ENCODE assay signal across 22 cellular contexts in the genomic region with DNA sequence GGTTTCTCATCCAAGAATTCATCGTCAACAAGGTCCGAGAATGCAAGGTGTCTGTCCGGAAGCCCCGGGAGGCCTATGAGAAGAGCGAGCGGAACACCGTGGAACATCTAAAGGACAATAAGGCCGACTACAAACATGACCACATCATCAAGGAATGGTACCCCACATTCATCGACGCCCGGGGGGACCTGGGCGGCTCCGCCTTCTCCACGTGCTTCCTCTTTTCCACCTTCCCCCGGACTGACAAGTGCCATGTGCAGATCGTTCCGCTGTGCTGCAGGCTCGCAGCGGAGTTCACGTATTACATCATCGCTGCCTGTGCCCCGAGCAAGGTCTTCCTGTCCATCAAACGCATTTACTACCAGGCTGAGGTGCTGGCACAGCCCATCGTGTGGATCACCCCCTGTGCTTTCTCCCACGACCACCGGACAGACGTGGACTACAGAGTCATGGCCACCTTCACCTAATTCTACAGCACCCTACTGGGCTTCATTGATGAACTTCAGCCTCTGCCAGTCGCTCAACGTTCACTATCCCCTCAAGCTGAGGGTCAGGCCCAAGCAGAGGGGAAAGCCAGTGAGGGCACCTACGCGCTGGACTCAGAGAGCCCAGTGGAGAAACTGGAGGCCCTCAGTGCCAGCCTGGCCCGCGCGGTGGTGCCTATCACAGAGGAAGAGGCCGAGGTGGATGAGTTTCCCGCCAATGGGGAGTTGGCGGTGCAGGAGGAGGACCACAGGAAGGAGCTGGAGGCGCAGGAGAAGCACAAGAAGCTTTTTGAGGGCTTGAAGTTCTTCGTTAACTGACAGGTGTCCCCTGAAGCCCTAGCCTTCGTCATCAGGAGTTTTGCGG.
DNase-seq lines count a peak whose midpoint lies in the region; ATAC-seq, FAIRE-seq and TF ChIP-seq lines count a peak whose summit lies in the region.
"Had no signal": no experiment of that assay in that cellular context is flagged by ENCODE, and none has a peak within 500 bp of the region (broad histone marks: within the 10 kb centered on the region; RNA-seq: fewer than 3 reads in every experiment).

No MANE protein-coding gene starts in this region.

- no peak overlapping the region for H3K4me3 Mint-ChIP-seq in T-helper 2 cell treated with Interferon-gamma antibody and Interleukin-4, amounts not matched to agents 5 μg/mL and 100 μg/mL, for 36 hours
- H3K4me3 Mint-ChIP-seq: H9, HFFc6 had no signal

- in situ Hi-C loops in K562 (cut with MboI) = no loop called here

- TF ChIP-seq RAD21 in K562 (CRISPR knock-in tag; conservative IDR thresholded peaks at IDR 0.05 in 1 of 2, IDR thresholded peaks at IDR 0.05 in 1 of 2) = no peak

- H3K36me3 Mint-ChIP-seq in T-helper 2 cell treated with Interferon-gamma antibody and Interleukin-4, amounts not matched to agents 5 μg/mL and 100 μg/mL, for 36 hours (ENCODE audit: low read depth) = no peaks in the 10 kb centered on the region

- H3K9me3 Mint-ChIP-seq in T-helper 2 cell treated with Interferon-gamma antibody and Interleukin-4, amounts not matched to agents 5 μg/mL and 100 μg/mL, for 36 hours = peaks cover 4% of the 10 kb centered on the region

- H3K9me3 ChIP-seq in K562 (replicated peaks; ENCODE audit: control insufficient read depth, insufficient read depth, low read depth, low read length) (no peaks in the 10 kb centered on the region), testis (no peaks in the 10 kb centered on the region), esophagus muscularis mucosa (no peaks in the 10 kb centered on the region)
- H3K9me3 ChIP-seq: A549, BE2C had no signal

- no peaks in the 10 kb centered on the region for H4K20me1 ChIP-seq in K562 (replicated peaks; ENCODE audit: control insufficient read depth, insufficient read depth, low read length)

- peak overlapping the region; percentile 75 for H3K27ac ChIP-seq in K562 (ENCODE audit: extremely low read depth, low read depth, low read length)
- no peak overlapping the region for H3K27ac ChIP-seq in testis
- H3K27ac ChIP-seq in esophagus muscularis mucosa (replicated peaks in 1 of 4) = no peak overlapping the region
- H3K27ac ChIP-seq: A549, GM23248, SK-N-MC had no signal

- H3K4me1 Mint-ChIP-seq in T-helper 2 cell treated with Interferon-gamma antibody and Interleukin-4, amounts not matched to agents 5 μg/mL and 100 μg/mL, for 36 hours (ENCODE audit: low read depth) = no peaks in the 10 kb centered on the region
- H3K4me1 Mint-ChIP-seq: H9 had no signal

- no TSS peak for BruUV-seq in K562 (replicated peaks; lab: Mats Ljungman, UMichigan)

- H3K27me3 ChIP-seq in K562 (ENCODE audit: control insufficient read depth in 2 of 2, insufficient read depth in 2 of 2, low read length in 2 of 2) = no peaks in the 10 kb centered on the region
- H3K27me3 ChIP-seq in testis = no peaks in the 10 kb centered on the region
- H3K27me3 ChIP-seq in esophagus muscularis mucosa = no peaks in the 10 kb centered on the region
- H3K27me3 ChIP-seq: BE2C had no signal

- H3K4me1 ChIP-seq in K562 (replicated peaks in 1 of 2; ENCODE audit: control insufficient read depth in 2 of 2, insufficient read depth in 2 of 2, low read length in 2 of 2) (peaks cover 0 to 4% of the 10 kb centered on the region in 2 experiments; a peak in 1 of 5 replicates), testis (no peaks in the 10 kb centered on the region), esophagus muscularis mucosa (no peaks in the 10 kb centered on the region)
- H3K4me1 ChIP-seq: A549, BE2C had no signal

- CTCF ChIA-PET in K562 (lab: Yijun Ruan, JAX; ENCODE audit: low intra/inter-chr PET ratio) = no interaction called here

- TF ChIP-seq CTCF in K562 (IDR thresholded peaks at IDR 0.05 in 2 of 3, conservative IDR thresholded peaks at IDR 0.05 in 1 of 3; ENCODE audit: insufficient read depth in 2 of 3, low read depth in 1 of 3, low read length in 3 of 3) = no peak
- no peak for TF ChIP-seq CTCF in testis (IDR thresholded peaks at IDR 0.05)
- TF ChIP-seq CTCF in esophagus muscularis mucosa (IDR thresholded peaks at IDR 0.05) = no peak

- intact Hi-C loops in K562 (cut with micrococcal nuclease) (loop anchor here (5.0 kb wide), 1 partner anchor 125 kb away; the partner anchor contains the start of gene PABPC4L), testis (cut with DNase I; ENCODE audit: low total_unique reads) (no loop called here), esophagus muscularis mucosa (cut with DNase I) (no loop called here)

- H3K79me2 ChIP-seq in K562 (ENCODE audit: control insufficient read depth, insufficient read depth, low read length) = peaks cover 97% of the 10 kb centered on the region

- H3K27ac Mint-ChIP-seq in T-helper 2 cell treated with Interferon-gamma antibody and Interleukin-4, amounts not matched to agents 5 μg/mL and 100 μg/mL, for 36 hours = no peak overlapping the region
- H3K27ac Mint-ChIP-seq: HFFc6 had no signal

- peak overlapping the region; percentile 50 for H3K4me3 ChIP-seq in K562
- H3K4me3 ChIP-seq in testis = peak overlapping the region; percentile 29 to 47
- H3K4me3 ChIP-seq in esophagus muscularis mucosa = no peak overlapping the region
- H3K4me3 ChIP-seq: A549, GM23248, SK-N-MC had no signal

- 2% methylated on average over 40 of the region's 41 CpGs for WGBS in K562 (ENCODE audit: insufficient coverage, low coverage, missing lambda C conversion rate)
- 60 to 84% methylated on average over 38 to 41 of the region's 41 CpGs for WGBS in testis, 2 donors
- WGBS in esophagus muscularis mucosa = 90% methylated on average over 39 of the region's 41 CpGs

- no peak for FAIRE-seq in K562 (lab: Jason Lieb, UNC)
- FAIRE-seq: A549, D721Med, HTR-8/SVneo had no signal

- H2AFZ ChIP-seq in K562 (ENCODE audit: low read depth, low read length) = peak overlapping the region; percentile 86
- H2AFZ ChIP-seq: GM23248 had no signal

- no peaks in the 10 kb centered on the region for H3K27me3 Mint-ChIP-seq in T-helper 2 cell treated with Interferon-gamma antibody and Interleukin-4, amounts not matched to agents 5 μg/mL and 100 μg/mL, for 36 hours (ENCODE audit: low read depth)

- DNase-seq in NCI-H146 treated with DMSO at 0.1 percent for 48 hours (lab: John Stamatoyannopoulos, UW; ENCODE audit: unreplicated experiment) (peak; percentile 52), NCI-H510A treated with DMSO at 0.1 percent for 48 hours (lab: John Stamatoyannopoulos, UW) (peak; percentile 30), K562 (ENCODE audit: extremely low read depth in 1 of 4, low spot score in 3 of 4) (peak; percentile 28 to 77 (median 41)), testis (peak; percentile 26), HPDE6-E6E7 (ENCODE audit: extremely low spot score) (no peak), esophagus muscularis mucosa (ENCODE audit: extremely low spot score) (no peak)
- no peak for DNase-seq in T-helper 2 cell treated with Interferon-gamma antibody and Interleukin-4, amounts not matched to agents 5 μg/mL and 100 μg/mL, for 36 hours (ENCODE audit: low spot score)
- DNase-seq: BE2C, GM23248, H9, HFFc6, IMR-90, NCI-H1105, NCI-H1694, NCI-H2081 treated with DMSO at 0.1 percent for 48 hours, NCI-H524 treated with DMSO at 0.1 percent for 48 hours, Right ventricle myocardium superior, SW 1271 had no signal

- POLR2A ChIA-PET in K562 (lab: Yijun Ruan, JAX) = interaction anchor here (0.7 kb wide), 1 partner anchor 23 kb away, joined by 4 read pairs; no protein-coding TSS in a partner anchor

- TF ChIP-seq POLR2A in K562 (conservative IDR thresholded peaks at IDR 0.05) (peak; percentile 58; the same call in 1 of the 2 replicates), testis (IDR thresholded peaks at IDR 0.05) (no peak), esophagus muscularis mucosa (IDR thresholded peaks at IDR 0.05; ENCODE audit: low read depth) (no peak)

- H3K9ac ChIP-seq in K562 (ENCODE audit: insufficient read depth in 1 of 2, low read depth in 2 of 2, low read length in 2 of 2) = peak overlapping the region; percentile 59 to 90
- H3K9ac ChIP-seq: GM23248 had no signal

- ATAC-seq in K562 = peak; percentile 65
- ATAC-seq: A549 had no signal

- no peaks in the 10 kb centered on the region for H3K36me3 ChIP-seq in K562 (ENCODE audit: control insufficient read depth, insufficient read depth, low read length)
- no peaks in the 10 kb centered on the region for H3K36me3 ChIP-seq in testis (ENCODE audit: low read depth, missing control alignments)
- H3K36me3 ChIP-seq in esophagus muscularis mucosa = no peaks in the 10 kb centered on the region
- H3K36me3 ChIP-seq: BE2C had no signal

- H3K4me2 ChIP-seq in K562 (ENCODE audit: insufficient read depth, low read length) = peak overlapping the region; percentile 85
- H3K4me2 ChIP-seq: A549 had no signal

- TF ChIP-seq EP300 in K562 (IDR thresholded peaks at IDR 0.05; ENCODE audit: low read length) (no peak), esophagus muscularis mucosa (IDR thresholded peaks at IDR 0.05) (no peak)

- H3K9me1 ChIP-seq in K562 (ENCODE audit: control insufficient read depth, insufficient read depth, low read length) = no peaks in the 10 kb centered on the region

TF ChIP-seq in K562, 482 proteins besides CTCF, POLR2A, EP300 and RAD21 (continues in another document):
- TF ChIP-seq CREM (IDR thresholded peaks at IDR 0.05; ENCODE audit: low read depth) (peak; percentile 65), ZNF696 (CRISPR knock-in tag; conservative IDR thresholded peaks at IDR 0.05) (no peak), ZNF175 (CRISPR knock-in tag; IDR thresholded peaks at IDR 0.05; ENCODE audit: low read depth) (no peak), CHD2 (IDR thresholded peaks at IDR 0.05; ENCODE audit: low read depth, low read length) (no peak), PRPF4 (IDR thresholded peaks at IDR 0.05; ENCODE audit: insufficient read depth, low read depth, low read length, poor library complexity, severe bottlenecking) (no peak), CBFA2T3 (IDR thresholded peaks at IDR 0.05) (no peak), MXD1 (CRISPR knock-in tag; IDR thresholded peaks at IDR 0.05; ENCODE audit: borderline replicate concordance, poor library complexity, severe bottlenecking) (peak; percentile 51)
- TF ChIP-seq, protein P1, sequence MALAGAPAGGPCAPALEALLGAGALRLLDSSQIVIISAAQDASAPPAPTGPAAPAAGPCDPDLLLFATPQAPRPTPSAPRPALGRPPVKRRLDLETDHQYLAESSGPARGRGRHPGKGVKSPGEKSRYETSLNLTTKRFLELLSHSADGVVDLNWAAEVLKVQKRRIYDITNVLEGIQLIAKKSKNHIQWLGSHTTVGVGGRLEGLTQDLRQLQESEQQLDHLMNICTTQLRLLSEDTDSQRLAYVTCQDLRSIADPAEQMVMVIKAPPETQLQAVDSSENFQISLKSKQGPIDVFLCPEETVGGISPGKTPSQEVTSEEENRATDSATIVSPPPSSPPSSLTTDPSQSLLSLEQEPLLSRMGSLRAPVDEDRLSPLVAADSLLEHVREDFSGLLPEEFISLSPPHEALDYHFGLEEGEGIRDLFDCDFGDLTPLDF (CRISPR knock-in tag; IDR thresholded peaks at IDR 0.05) = no peak

Comparison
In these comparisons a context has a peak if more than half of its experiments do, and no peak if none do; other contexts are left out.
1. DNase-seq: peak in NCI-H146 treated with DMSO at 0.1 percent for 48 hours (single experiment), NCI-H510A treated with DMSO at 0.1 percent for 48 hours (single experiment), K562 (4 of 4) and testis (single experiment); none in HPDE6-E6E7 (single experiment), T-helper 2 cell treated with Interferon-gamma antibody and Interleukin-4, amounts not matched to agents 5 μg/mL and 100 μg/mL, for 36 hours (single experiment) and esophagus muscularis mucosa (single experiment).
2. H3K4me3 ChIP-seq: peak in K562 (single experiment) and testis (2 of 2); none in esophagus muscularis mucosa (0 of 4).